Comparison of ENCODE assay signal across 20 cellular contexts in genomic region chr19:16042533-16043085, GRCh38. TPM values are rescaled to one million over a fixed set of nuclear protein-coding genes. Genes with fewer than 3 reads are reported as not detected.
DNase-seq lines count a peak whose midpoint lies in the region; ATAC-seq and TF ChIP-seq lines count a peak whose summit lies in the region.
"Had no signal": no experiment of that assay in that cellular context is flagged by ENCODE, and none has a peak within 500 bp of the region (broad histone marks: within the 10 kb centered on the region; RNA-seq: fewer than 3 reads in every experiment).

No MANE protein-coding gene starts in this region.

- H3K36me3 Mint-ChIP-seq in osteocyte (ENCODE audit: unreplicated experiment) (no peaks in the 10 kb centered on the region), Calu3 (ENCODE audit: insufficient read depth, unreplicated experiment) (no peaks in the 10 kb centered on the region)
- H3K36me3 Mint-ChIP-seq: CD14-positive monocyte had no signal

- H3K27me3 Mint-ChIP-seq in osteocyte (ENCODE audit: unreplicated experiment) (no peaks in the 10 kb centered on the region), Calu3 (ENCODE audit: unreplicated experiment) (peaks cover 14% of the 10 kb centered on the region)

- no TSS peak for BruUV-seq in Calu3 (replicated peaks; lab: Mats Ljungman, UMichigan)

- H3K4me3 ChIP-seq in fibroblast of pulmonary artery (replicated peaks; ENCODE audit: low read depth, low read length), result no peak overlapping the region
- H3K4me3 ChIP-seq: SJSA1 had no signal

- H3K4me3 Mint-ChIP-seq in osteocyte (ENCODE audit: unreplicated experiment), result no peak overlapping the region
- no peak overlapping the region for H3K4me3 Mint-ChIP-seq in Calu3 (ENCODE audit: low read depth, unreplicated experiment)

- intact Hi-C loops in Right ventricle myocardium inferior (cut with DNase I), result no loop called here
- intact Hi-C loops in Calu3 (cut with micrococcal nuclease; ENCODE audit: unreplicated experiment), result loop anchor here (5.0 kb wide), 1 partner anchor 140 kb away; no protein-coding TSS in a partner anchor

- peak; percentile 25 for DNase-seq in HCEC 1CT
- DNase-seq in RKO (ENCODE audit: low spot score), result peak; percentile 44
- DNase-seq in fibroblast of pulmonary artery (ENCODE audit: low read depth), result peak; percentile 17
- DNase-seq in Right ventricle myocardium inferior (ENCODE audit: missing footprints), result no peak
- no peak for DNase-seq in T-helper 2 cell
- no peak for DNase-seq in osteocyte (ENCODE audit: extremely low spot score, unreplicated experiment)
- no peak for DNase-seq in Calu3
- DNase-seq: ACHN, DMS 273 treated with DMSO at 0.1 percent for 48 hours, DND-41, GF-D8, GM23248, NCI-H1417 treated with DMSO at 0.1 percent for 48 hours, NCI-H187 treated with DMSO at 0.1 percent for 48 hours, NCI-H2227 treated with DMSO at 0.1 percent for 48 hours, NCI-H524, NCI-H82, SW 1271 had no signal

- no peak for ATAC-seq in Right ventricle myocardium inferior

- TF ChIP-seq CTCF in fibroblast of pulmonary artery (IDR thresholded peaks at IDR 0.05; ENCODE audit: low read length, missing control alignments), result no peak
- no peak for TF ChIP-seq CTCF in osteocyte (IDR thresholded peaks at IDR 0.05)
- no peak for TF ChIP-seq CTCF in Calu3 (IDR thresholded peaks at IDR 0.05; ENCODE audit: unreplicated experiment)

- H3K9me3 Mint-ChIP-seq in osteocyte (ENCODE audit: unreplicated experiment), result no peaks in the 10 kb centered on the region
- no peaks in the 10 kb centered on the region for H3K9me3 Mint-ChIP-seq in Calu3 (ENCODE audit: low read depth, unreplicated experiment)

- peaks cover 20% of the 10 kb centered on the region for H3K4me1 Mint-ChIP-seq in osteocyte (ENCODE audit: unreplicated experiment)
- H3K4me1 Mint-ChIP-seq in Calu3 (ENCODE audit: low read depth, unreplicated experiment), result no peaks in the 10 kb centered on the region

- CTCF ChIA-PET in Calu3 (lab: Charles Lee), result interaction anchor here (1.3 to 1.4 kb wide), 2 partner anchors 17 to 143 kb away, joined by 5 to 11 read pairs; partner anchors contain the start of gene FAM32A

- H3K27ac Mint-ChIP-seq in osteocyte (ENCODE audit: unreplicated experiment) (no peak overlapping the region), Calu3 (ENCODE audit: unreplicated experiment) (no peak overlapping the region)
- H3K27ac Mint-ChIP-seq: CD14-positive monocyte had no signal

RNA-seq across cellular contexts. Expression of gene TPM4, which starts 33.7 kb away (rescaled TPM):
- 106 TPM for total RNA-seq in Right ventricle myocardium inferior
- 663 and 687 TPM in 2 replicates for total RNA-seq in osteocyte
- total RNA-seq in Calu3 (2022), result 219 and 224 TPM in 2 replicates

Comparison
In these comparisons a context has a peak if more than half of its experiments do, and no peak if none do; other contexts are left out.
1. DNase-seq: peak in HCEC 1CT (single experiment), RKO (single experiment) and fibroblast of pulmonary artery (single experiment); none in Right ventricle myocardium inferior (single experiment), T-helper 2 cell (0 of 5), osteocyte (single experiment) and Calu3 (single experiment).